1 cellular context compared by ENCODE assay signal in the genomic region with DNA sequence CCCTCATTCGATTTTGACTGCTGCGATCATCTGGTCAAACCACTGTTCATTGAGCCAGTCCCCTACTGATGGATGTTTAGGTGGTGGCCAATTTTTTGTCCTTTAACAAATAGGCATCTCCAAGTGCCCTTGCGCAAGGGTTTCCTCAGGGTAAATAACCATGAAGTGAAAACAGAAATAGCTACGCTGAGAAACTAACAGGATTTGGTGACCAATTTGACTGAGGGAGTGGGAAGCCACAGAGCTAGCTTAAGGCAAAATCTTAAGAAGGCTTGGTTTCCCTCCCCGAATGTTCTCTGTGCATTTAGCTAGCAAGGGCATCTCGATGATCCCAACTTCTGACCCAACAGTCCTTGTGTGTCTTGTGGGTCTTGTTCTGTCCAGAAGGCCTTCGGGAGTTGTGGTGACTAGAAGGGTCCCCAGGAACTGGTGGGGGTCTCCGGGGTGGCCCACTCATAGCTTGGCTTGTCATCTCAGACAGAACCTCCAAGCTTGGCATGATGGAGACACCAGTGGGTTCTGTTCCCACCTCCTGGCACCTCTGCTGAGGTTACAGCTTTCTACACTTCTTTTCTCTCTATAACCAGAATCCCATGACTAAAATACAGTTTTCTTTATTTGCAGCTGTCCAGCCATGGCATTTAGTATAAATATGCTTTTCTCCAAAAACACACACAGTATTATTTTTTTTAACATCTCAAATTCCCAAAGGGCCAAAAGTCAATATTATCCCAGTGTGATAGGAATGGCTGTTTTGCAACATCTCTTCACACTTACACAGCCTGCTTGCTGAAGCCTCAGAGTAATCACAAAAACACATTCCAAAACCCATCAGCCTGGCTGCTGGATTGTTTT.
A peak's percentile ranks its signal among the peaks of the same experiment; 100 is the strongest.
TF ChIP-seq lines count a peak whose summit lies in the region.

No MANE protein-coding gene starts in this region.

TF ChIP-seq in HepG2, 621 proteins besides CTCF, POLR2A, EP300 and RAD21 (continued from another document and continues in another):
- TF ChIP-seq, protein P1, sequence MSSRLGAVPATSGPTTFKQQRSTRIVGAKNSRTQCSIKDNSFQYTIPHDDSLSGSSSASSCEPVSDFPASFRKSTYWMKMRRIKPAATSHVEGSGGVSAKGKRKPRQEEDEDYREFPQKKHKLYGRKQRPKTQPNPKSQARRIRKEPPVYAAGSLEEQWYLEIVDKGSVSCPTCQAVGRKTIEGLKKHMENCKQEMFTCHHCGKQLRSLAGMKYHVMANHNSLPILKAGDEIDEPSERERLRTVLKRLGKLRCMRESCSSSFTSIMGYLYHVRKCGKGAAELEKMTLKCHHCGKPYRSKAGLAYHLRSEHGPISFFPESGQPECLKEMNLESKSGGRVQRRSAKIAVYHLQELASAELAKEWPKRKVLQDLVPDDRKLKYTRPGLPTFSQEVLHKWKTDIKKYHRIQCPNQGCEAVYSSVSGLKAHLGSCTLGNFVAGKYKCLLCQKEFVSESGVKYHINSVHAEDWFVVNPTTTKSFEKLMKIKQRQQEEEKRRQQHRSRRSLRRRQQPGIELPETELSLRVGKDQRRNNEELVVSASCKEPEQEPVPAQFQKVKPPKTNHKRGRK (CRISPR knock-in tag; IDR thresholded peaks at IDR 0.05): no peak
- TF ChIP-seq ZNF350 (CRISPR knock-in tag; IDR thresholded peaks at IDR 0.05; ENCODE audit: borderline replicate concordance, low read depth): peak; percentile 69; the same call in 1 of the 2 replicates
- 0 out of 2 replicates have a peak, but pooled peaks have one; percentile 70 for TF ChIP-seq ZNF567 (CRISPR knock-in tag; IDR thresholded peaks at IDR 0.05; ENCODE audit: borderline replicate concordance)
- no peak for TF ChIP-seq HNRNPL (IDR thresholded peaks at IDR 0.05; ENCODE audit: low read depth, low read length)
- peak; percentile 71; the same call in 1 of the 2 replicates for TF ChIP-seq BHLHE40 (IDR thresholded peaks at IDR 0.05; ENCODE audit: low read length)
- TF ChIP-seq, protein P2, sequence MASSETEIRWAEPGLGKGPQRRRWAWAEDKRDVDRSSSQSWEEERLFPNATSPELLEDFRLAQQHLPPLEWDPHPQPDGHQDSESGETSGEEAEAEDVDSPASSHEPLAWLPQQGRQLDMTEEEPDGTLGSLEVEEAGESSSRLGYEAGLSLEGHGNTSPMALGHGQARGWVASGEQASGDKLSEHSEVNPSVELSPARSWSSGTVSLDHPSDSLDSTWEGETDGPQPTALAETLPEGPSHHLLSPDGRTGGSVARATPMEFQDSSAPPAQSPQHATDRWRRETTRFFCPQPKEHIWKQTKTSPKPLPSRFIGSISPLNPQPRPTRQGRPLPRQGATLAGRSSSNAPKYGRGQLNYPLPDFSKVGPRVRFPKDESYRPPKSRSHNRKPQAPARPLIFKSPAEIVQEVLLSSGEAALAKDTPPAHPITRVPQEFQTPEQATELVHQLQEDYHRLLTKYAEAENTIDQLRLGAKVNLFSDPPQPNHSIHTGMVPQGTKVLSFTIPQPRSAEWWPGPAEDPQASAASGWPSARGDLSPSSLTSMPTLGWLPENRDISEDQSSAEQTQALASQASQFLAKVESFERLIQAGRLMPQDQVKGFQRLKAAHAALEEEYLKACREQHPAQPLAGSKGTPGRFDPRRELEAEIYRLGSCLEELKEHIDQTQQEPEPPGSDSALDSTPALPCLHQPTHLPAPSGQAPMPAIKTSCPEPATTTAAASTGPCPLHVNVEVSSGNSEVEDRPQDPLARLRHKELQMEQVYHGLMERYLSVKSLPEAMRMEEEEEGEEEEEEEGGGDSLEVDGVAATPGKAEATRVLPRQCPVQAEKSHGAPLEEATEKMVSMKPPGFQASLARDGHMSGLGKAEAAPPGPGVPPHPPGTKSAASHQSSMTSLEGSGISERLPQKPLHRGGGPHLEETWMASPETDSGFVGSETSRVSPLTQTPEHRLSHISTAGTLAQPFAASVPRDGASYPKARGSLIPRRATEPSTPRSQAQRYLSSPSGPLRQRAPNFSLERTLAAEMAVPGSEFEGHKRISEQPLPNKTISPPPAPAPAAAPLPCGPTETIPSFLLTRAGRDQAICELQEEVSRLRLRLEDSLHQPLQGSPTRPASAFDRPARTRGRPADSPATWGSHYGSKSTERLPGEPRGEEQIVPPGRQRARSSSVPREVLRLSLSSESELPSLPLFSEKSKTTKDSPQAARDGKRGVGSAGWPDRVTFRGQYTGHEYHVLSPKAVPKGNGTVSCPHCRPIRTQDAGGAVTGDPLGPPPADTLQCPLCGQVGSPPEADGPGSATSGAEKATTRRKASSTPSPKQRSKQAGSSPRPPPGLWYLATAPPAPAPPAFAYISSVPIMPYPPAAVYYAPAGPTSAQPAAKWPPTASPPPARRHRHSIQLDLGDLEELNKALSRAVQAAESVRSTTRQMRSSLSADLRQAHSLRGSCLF (CRISPR knock-in tag; IDR thresholded peaks at IDR 0.05; ENCODE audit: borderline replicate concordance): no peak
- TF ChIP-seq PAF1 (CRISPR knock-in tag; IDR thresholded peaks at IDR 0.05): no peak
- TF ChIP-seq ARHGAP35 (CRISPR knock-in tag; IDR thresholded peaks at IDR 0.05; ENCODE audit: borderline replicate concordance): no peak
- TF ChIP-seq SP1 (IDR thresholded peaks at IDR 0.05): no peak
- TF ChIP-seq SP1 (CRISPR knock-in tag; IDR thresholded peaks at IDR 0.05): 0 out of 2 replicates have a peak, but pooled peaks have one; percentile 22
- no peak for TF ChIP-seq TBP (CRISPR knock-in tag; IDR thresholded peaks at IDR 0.05)
- 0 out of 2 replicates have a peak, but pooled peaks have one; percentile 50 for TF ChIP-seq JUN (CRISPR knock-in tag; IDR thresholded peaks at IDR 0.05)
- TF ChIP-seq, protein P3, sequence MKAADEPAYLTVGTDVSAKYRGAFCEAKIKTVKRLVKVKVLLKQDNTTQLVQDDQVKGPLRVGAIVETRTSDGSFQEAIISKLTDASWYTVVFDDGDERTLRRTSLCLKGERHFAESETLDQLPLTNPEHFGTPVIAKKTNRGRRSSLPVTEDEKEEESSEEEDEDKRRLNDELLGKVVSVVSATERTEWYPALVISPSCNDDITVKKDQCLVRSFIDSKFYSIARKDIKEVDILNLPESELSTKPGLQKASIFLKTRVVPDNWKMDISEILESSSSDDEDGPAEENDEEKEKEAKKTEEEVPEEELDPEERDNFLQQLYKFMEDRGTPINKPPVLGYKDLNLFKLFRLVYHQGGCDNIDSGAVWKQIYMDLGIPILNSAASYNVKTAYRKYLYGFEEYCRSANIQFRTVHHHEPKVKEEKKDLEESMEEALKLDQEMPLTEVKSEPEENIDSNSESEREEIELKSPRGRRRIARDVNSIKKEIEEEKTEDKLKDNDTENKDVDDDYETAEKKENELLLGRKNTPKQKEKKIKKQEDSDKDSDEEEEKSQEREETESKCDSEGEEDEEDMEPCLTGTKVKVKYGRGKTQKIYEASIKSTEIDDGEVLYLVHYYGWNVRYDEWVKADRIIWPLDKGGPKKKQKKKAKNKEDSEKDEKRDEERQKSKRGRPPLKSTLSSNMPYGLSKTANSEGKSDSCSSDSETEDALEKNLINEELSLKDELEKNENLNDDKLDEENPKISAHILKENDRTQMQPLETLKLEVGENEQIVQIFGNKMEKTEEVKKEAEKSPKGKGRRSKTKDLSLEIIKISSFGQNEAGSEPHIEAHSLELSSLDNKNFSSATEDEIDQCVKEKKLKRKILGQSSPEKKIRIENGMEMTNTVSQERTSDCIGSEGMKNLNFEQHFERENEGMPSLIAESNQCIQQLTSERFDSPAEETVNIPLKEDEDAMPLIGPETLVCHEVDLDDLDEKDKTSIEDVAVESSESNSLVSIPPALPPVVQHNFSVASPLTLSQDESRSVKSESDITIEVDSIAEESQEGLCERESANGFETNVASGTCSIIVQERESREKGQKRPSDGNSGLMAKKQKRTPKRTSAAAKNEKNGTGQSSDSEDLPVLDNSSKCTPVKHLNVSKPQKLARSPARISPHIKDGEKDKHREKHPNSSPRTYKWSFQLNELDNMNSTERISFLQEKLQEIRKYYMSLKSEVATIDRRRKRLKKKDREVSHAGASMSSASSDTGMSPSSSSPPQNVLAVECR (CRISPR knock-in tag; IDR thresholded peaks at IDR 0.05; ENCODE audit: borderline replicate concordance): no peak; the same call in 1 of the 2 replicates
- TF ChIP-seq ATRX (CRISPR knock-in tag; IDR thresholded peaks at IDR 0.05; ENCODE audit: borderline replicate concordance): no peak
- TF ChIP-seq, protein P4, sequence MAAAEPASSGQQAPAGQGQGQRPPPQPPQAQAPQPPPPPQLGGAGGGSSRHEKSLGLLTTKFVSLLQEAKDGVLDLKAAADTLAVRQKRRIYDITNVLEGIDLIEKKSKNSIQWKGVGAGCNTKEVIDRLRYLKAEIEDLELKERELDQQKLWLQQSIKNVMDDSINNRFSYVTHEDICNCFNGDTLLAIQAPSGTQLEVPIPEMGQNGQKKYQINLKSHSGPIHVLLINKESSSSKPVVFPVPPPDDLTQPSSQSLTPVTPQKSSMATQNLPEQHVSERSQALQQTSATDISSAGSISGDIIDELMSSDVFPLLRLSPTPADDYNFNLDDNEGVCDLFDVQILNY (CRISPR knock-in tag; conservative IDR thresholded peaks at IDR 0.05): no peak
- TF ChIP-seq, protein P5, sequence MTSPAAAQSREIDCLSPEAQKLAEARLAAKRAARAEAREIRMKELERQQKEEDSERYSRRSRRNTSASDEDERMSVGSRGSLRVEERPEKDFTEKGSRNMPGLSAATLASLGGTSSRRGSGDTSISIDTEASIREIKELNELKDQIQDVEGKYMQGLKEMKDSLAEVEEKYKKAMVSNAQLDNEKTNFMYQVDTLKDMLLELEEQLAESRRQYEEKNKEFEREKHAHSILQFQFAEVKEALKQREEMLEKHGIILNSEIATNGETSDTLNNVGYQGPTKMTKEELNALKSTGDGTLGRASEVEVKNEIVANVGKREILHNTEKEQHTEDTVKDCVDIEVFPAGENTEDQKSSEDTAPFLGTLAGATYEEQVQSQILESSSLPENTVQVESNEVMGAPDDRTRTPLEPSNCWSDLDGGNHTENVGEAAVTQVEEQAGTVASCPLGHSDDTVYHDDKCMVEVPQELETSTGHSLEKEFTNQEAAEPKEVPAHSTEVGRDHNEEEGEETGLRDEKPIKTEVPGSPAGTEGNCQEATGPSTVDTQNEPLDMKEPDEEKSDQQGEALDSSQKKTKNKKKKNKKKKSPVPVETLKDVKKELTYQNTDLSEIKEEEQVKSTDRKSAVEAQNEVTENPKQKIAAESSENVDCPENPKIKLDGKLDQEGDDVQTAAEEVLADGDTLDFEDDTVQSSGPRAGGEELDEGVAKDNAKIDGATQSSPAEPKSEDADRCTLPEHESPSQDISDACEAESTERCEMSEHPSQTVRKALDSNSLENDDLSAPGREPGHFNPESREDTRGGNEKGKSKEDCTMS (CRISPR knock-in tag; conservative IDR thresholded peaks at IDR 0.05): no peak
- no peak for TF ChIP-seq ZNF382 (CRISPR knock-in tag; IDR thresholded peaks at IDR 0.05; ENCODE audit: borderline replicate concordance)
- no peak for TF ChIP-seq SALL2 (CRISPR knock-in tag; IDR thresholded peaks at IDR 0.05)
- no peak for TF ChIP-seq ZNF546 (CRISPR knock-in tag; conservative IDR thresholded peaks at IDR 0.05)
- TF ChIP-seq MEIS1 (CRISPR knock-in tag; IDR thresholded peaks at IDR 0.05; ENCODE audit: borderline replicate concordance): no peak
- no peak for TF ChIP-seq ZNF432 (CRISPR knock-in tag; IDR thresholded peaks at IDR 0.05; ENCODE audit: borderline replicate concordance)
- no peak for TF ChIP-seq ZNF224 (CRISPR knock-in tag; IDR thresholded peaks at IDR 0.05)
- no peak for TF ChIP-seq PHF5A (CRISPR knock-in tag; IDR thresholded peaks at IDR 0.05; ENCODE audit: low read depth, unreplicated experiment)
- TF ChIP-seq, protein P6, sequence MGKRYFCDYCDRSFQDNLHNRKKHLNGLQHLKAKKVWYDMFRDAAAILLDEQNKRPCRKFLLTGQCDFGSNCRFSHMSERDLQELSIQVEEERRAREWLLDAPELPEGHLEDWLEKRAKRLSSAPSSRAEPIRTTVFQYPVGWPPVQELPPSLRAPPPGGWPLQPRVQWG (CRISPR knock-in tag; IDR thresholded peaks at IDR 0.05; ENCODE audit: borderline replicate concordance, low read depth): no peak
- no peak; the same call in 1 of the 2 replicates for TF ChIP-seq CCDC6 (CRISPR knock-in tag; IDR thresholded peaks at IDR 0.05)
- TF ChIP-seq ZNF34 (CRISPR knock-in tag; IDR thresholded peaks at IDR 0.05; ENCODE audit: borderline replicate concordance): no peak
- TF ChIP-seq, protein P7, sequence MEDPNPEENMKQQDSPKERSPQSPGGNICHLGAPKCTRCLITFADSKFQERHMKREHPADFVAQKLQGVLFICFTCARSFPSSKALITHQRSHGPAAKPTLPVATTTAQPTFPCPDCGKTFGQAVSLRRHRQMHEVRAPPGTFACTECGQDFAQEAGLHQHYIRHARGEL (CRISPR knock-in tag; IDR thresholded peaks at IDR 0.05): no peak
- TF ChIP-seq DNMT1 (CRISPR knock-in tag; IDR thresholded peaks at IDR 0.05): no peak
- TF ChIP-seq HNRNPLL (IDR thresholded peaks at IDR 0.05; ENCODE audit: low read depth, low read length, poor library complexity, severe bottlenecking): no peak
- TF ChIP-seq ATF7 (IDR thresholded peaks at IDR 0.05): no peak
- no peak for TF ChIP-seq ATF7 (CRISPR knock-in tag; IDR thresholded peaks at IDR 0.05)
- no peak for TF ChIP-seq ZNF775 (CRISPR knock-in tag; IDR thresholded peaks at IDR 0.05; ENCODE audit: borderline replicate concordance)
- TF ChIP-seq, protein P8, sequence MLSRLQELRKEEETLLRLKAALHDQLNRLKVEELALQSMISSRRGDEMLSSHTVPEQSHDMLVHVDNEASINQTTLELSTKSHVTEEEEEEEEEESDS (CRISPR knock-in tag; IDR thresholded peaks at IDR 0.05; ENCODE audit: borderline replicate concordance): no peak
- no peak for TF ChIP-seq ZNF530 (CRISPR knock-in tag; IDR thresholded peaks at IDR 0.05; ENCODE audit: low read depth)
- 0 out of 2 replicates have a peak, but pooled peaks have one; percentile 73 for TF ChIP-seq SATB2 (CRISPR knock-in tag; IDR thresholded peaks at IDR 0.05)
- TF ChIP-seq NCOA2 (CRISPR knock-in tag; IDR thresholded peaks at IDR 0.05): peak; percentile 95
- no peak; the same call in 1 of the 2 replicates for TF ChIP-seq RXRA (CRISPR knock-in tag; IDR thresholded peaks at IDR 0.05)
- TF ChIP-seq ZNF331 (CRISPR knock-in tag; IDR thresholded peaks at IDR 0.05): peak; percentile 98
- TF ChIP-seq SP5 (CRISPR knock-in tag; IDR thresholded peaks at IDR 0.05; ENCODE audit: borderline replicate concordance, low read depth): peak; percentile 55; the same call in 1 of the 2 replicates
- no peak for TF ChIP-seq RBM22 (optimal IDR thresholded peaks at IDR 0.05; ENCODE audit: low read length)
- no peak for TF ChIP-seq MATR3 (CRISPR knock-in tag; IDR thresholded peaks at IDR 0.05)
- TF ChIP-seq, protein P9, sequence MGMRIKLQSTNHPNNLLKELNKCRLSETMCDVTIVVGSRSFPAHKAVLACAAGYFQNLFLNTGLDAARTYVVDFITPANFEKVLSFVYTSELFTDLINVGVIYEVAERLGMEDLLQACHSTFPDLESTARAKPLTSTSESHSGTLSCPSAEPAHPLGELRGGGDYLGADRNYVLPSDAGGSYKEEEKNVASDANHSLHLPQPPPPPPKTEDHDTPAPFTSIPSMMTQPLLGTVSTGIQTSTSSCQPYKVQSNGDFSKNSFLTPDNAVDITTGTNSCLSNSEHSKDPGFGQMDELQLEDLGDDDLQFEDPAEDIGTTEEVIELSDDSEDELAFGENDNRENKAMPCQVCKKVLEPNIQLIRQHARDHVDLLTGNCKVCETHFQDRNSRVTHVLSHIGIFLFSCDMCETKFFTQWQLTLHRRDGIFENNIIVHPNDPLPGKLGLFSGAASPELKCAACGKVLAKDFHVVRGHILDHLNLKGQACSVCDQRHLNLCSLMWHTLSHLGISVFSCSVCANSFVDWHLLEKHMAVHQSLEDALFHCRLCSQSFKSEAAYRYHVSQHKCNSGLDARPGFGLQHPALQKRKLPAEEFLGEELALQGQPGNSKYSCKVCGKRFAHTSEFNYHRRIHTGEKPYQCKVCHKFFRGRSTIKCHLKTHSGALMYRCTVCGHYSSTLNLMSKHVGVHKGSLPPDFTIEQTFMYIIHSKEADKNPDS (CRISPR knock-in tag; IDR thresholded peaks at IDR 0.05): no peak
- no peak for TF ChIP-seq CHD4 (IDR thresholded peaks at IDR 0.05; ENCODE audit: borderline replicate concordance, low read length)
- TF ChIP-seq NR1H2 (CRISPR knock-in tag; IDR thresholded peaks at IDR 0.05; ENCODE audit: borderline replicate concordance, low read depth): no peak
